ENCODE assay signal across 8 cellular contexts in the genomic region with DNA sequence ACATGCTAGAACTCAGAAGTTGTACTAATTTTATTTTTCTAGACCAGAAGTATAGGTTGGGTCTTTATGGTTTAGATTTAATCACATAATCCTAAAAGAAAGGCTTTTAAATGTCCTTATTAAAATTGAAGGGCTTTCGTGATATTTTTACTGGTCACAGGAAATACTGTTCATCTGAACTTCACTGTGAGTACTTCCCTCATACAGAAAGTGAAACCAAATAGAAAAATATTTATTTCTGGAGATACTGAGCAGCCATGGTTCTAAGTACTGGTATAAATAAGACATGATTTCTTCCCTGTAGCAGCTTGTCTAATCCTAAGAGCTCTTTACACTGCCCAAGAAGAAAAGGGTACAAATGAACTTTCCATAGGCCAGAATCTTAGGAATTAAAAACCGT. TPM values are rescaled to one million over a fixed set of nuclear protein-coding genes. Genes with fewer than 3 reads are reported as not detected.
A peak's percentile ranks its signal among the peaks of the same experiment; 100 is the strongest.
DNase-seq lines count a peak whose midpoint lies in the region; ATAC-seq lines count a peak whose summit lies in the region.

No MANE protein-coding gene starts in this region.

- CTCF ChIA-PET in activated CD4-positive, alpha-beta T cell treated with anti-CD3 and anti-CD28 coated beads, Interleukin-2, amount 10 ng/mL, durations not matched to agents 7 days and 5 days (lab: Charles Lee): no interaction called here

- peak; percentile 34 for ATAC-seq in activated T-helper 17 cell treated with anti-CD3 and anti-CD28 coated beads, Interleukin-2, amount 50 U/mL, for 72 hours (replicated peaks)

- H3K4me1 ChIP-seq in SJCRH30: no peaks in the 10 kb centered on the region

- no peaks in the 10 kb centered on the region for H3K9me3 ChIP-seq in SJCRH30 (replicated peaks)

- POLR2A ChIA-PET in activated CD4-positive, alpha-beta T cell treated with anti-CD3 and anti-CD28 coated beads, Interleukin-2, amount 10 ng/mL, durations not matched to agents 7 days and 5 days (lab: Charles Lee): interaction anchor here (0.6 kb wide), 1 partner anchor 9 kb away, joined by 5 read pairs; no protein-coding TSS in a partner anchor

- no peaks in the 10 kb centered on the region for H3K9me3 Mint-ChIP-seq in activated CD4-positive, alpha-beta T cell treated with anti-CD3 and anti-CD28 coated beads, Interleukin-2, amount 10 ng/mL, durations not matched to agents 7 days and 5 days
- H3K9me3 Mint-ChIP-seq in activated T-helper 17 cell treated with anti-CD3 and anti-CD28 coated beads, Interleukin-2, amount 50 U/mL, for 72 hours: no peaks in the 10 kb centered on the region

- peaks cover 55% of the 10 kb centered on the region for H3K4me1 Mint-ChIP-seq in activated CD4-positive, alpha-beta T cell treated with anti-CD3 and anti-CD28 coated beads, Interleukin-2, amount 10 ng/mL, durations not matched to agents 7 days and 5 days
- peaks cover 40% of the 10 kb centered on the region for H3K4me1 Mint-ChIP-seq in activated T-helper 17 cell treated with anti-CD3 and anti-CD28 coated beads, Interleukin-2, amount 50 U/mL, for 72 hours

- peaks cover 45% of the 10 kb centered on the region for H3K36me3 Mint-ChIP-seq in activated CD4-positive, alpha-beta T cell treated with anti-CD3 and anti-CD28 coated beads, Interleukin-2, amount 10 ng/mL, durations not matched to agents 7 days and 5 days (ENCODE audit: low read depth)
- peaks cover 32% of the 10 kb centered on the region for H3K36me3 Mint-ChIP-seq in activated T-helper 17 cell treated with anti-CD3 and anti-CD28 coated beads, Interleukin-2, amount 50 U/mL, for 72 hours (ENCODE audit: low read depth)

- no peak for DNase-seq in activated CD4-positive, alpha-beta T cell treated with anti-CD3 and anti-CD28 coated beads, Interleukin-2, amount 10 ng/mL, durations not matched to agents 7 days and 5 days
- no peak for DNase-seq in activated CD4-positive, alpha-beta T cell treated with anti-CD3 and anti-CD28 coated beads for 1 hour
- DNase-seq in HT-29 (ENCODE audit: low spot score) (peak; percentile 19), iris pigment epithelial cell (ENCODE audit: low read depth) (peak; percentile 62), superior temporal gyrus (ENCODE audit: extremely low spot score) (peak; percentile 22), SJCRH30 (no peak), hippocampal formation (lab: John Stamatoyannopoulos, UW) (no peak)

- peaks cover 5% of the 10 kb centered on the region for H3K27me3 Mint-ChIP-seq in activated CD4-positive, alpha-beta T cell treated with anti-CD3 and anti-CD28 coated beads, Interleukin-2, amount 10 ng/mL, durations not matched to agents 7 days and 5 days
- H3K27me3 Mint-ChIP-seq in activated T-helper 17 cell treated with anti-CD3 and anti-CD28 coated beads, Interleukin-2, amount 50 U/mL, for 72 hours: no peaks in the 10 kb centered on the region

- H3K36me3 ChIP-seq in SJCRH30: no peaks in the 10 kb centered on the region

- peak overlapping the region; percentile 89 for H3K4me3 Mint-ChIP-seq in activated CD4-positive, alpha-beta T cell treated with anti-CD3 and anti-CD28 coated beads, Interleukin-2, amount 10 ng/mL, durations not matched to agents 7 days and 5 days
- H3K4me3 Mint-ChIP-seq in activated T-helper 17 cell treated with anti-CD3 and anti-CD28 coated beads, Interleukin-2, amount 50 U/mL, for 72 hours: peak overlapping the region; percentile 90

- H3K27me3 ChIP-seq in SJCRH30: no peaks in the 10 kb centered on the region

- no peak overlapping the region for H3K27ac ChIP-seq in SJCRH30

- no peak overlapping the region for H3K4me3 ChIP-seq in SJCRH30

- peak overlapping the region; percentile 91 for H3K27ac Mint-ChIP-seq in activated CD4-positive, alpha-beta T cell treated with anti-CD3 and anti-CD28 coated beads, Interleukin-2, amount 10 ng/mL, durations not matched to agents 7 days and 5 days
- H3K27ac Mint-ChIP-seq in activated T-helper 17 cell treated with anti-CD3 and anti-CD28 coated beads, Interleukin-2, amount 50 U/mL, for 72 hours: peak overlapping the region; percentile 87

RNA-seq across cellular contexts. Expression of a gene that starts 2.0 kb away (rescaled TPM):
- total RNA-seq in activated CD4-positive, alpha-beta T cell treated with anti-CD3 and anti-CD28 coated beads, Interleukin-2, amount 10 ng/mL, durations not matched to agents 7 days and 5 days: 10 to 100 TPM; 62.9 to 65.6 TPM
- 6.1 and 8.0 TPM in 2 replicates for total RNA-seq in HT-29 (2014; rRNA removed; shearing (Covaris generic))
- 10 to 100 TPM; 25.7 to 25.8 TPM for total RNA-seq in activated T-helper 17 cell treated with anti-CD3 and anti-CD28 coated beads, Interleukin-2, amount 50 U/mL, for 72 hours
- 9.2 and 12.6 TPM in 2 replicates for total RNA-seq in SJCRH30 (2014; rRNA removed; shearing (Covaris generic))

Comparison
In these comparisons a context has a peak if more than half of its experiments do, and no peak if none do; other contexts are left out.
1. DNase-seq: peak in HT-29 (single experiment), iris pigment epithelial cell (single experiment) and superior temporal gyrus (single experiment); none in activated CD4-positive, alpha-beta T cell treated with anti-CD3 and anti-CD28 coated beads, Interleukin-2, amount 10 ng/mL, durations not matched to agents 7 days and 5 days (single experiment), activated CD4-positive, alpha-beta T cell treated with anti-CD3 and anti-CD28 coated beads for 1 hour (single experiment), SJCRH30 (0 of 2) and hippocampal formation (0 of 2).